In the genomic region with DNA sequence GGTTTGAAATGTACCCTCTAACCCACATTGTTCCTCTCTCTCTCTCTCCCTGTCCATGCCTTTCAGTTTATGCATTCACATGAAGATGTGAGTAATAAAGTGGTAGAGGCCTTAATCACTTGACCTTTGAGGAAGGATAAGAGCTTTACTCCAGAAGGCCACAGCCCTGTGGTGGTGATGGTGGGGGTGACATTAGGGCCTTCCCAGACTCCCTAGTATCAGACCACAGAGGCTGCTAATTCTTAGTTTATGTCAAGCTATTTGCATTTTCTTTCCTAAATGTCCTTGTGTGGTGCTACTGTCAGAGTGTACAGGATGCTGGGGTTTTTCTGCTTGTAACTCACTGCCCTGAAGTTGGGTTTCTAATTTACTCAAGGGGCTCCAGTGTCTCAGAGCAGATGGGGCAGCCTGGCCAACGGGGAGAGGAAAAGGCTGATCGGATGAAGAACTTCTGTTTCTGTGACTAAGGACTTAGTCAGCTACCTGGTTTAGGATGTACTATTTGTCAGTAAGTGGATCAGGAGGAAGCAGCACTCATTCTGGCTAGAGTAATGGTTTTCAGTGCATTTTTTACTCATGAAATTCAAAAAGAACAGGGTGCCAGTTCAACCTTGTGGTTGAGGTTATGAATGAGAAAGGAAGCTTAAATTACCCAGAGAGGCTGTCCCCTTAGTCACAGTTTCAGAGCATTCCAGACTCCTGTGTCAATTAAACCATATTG, we compare ENCODE assay signal across 8 cellular contexts.
DNase-seq lines count a peak whose midpoint lies in the region; ATAC-seq lines count a peak whose summit lies in the region.

No MANE protein-coding gene starts in this region.

- DNase-seq in T-helper 17 cell, result no peak
- peak; percentile 92 for DNase-seq in fibroblast of peridontal ligament (ENCODE audit: extremely low read depth)
- DNase-seq in posterior vena cava (ENCODE audit: low spot score), result no peak
- DNase-seq in DMS79 treated with DMSO at 0.1 percent for 48 hours (lab: John Stamatoyannopoulos, UW), result no peak
- DNase-seq in mucosa of gallbladder (ENCODE audit: low spot score), result no peak
- no peak for DNase-seq in DMS114 treated with DMSO at 0.1 percent for 48 hours (lab: John Stamatoyannopoulos, UW; ENCODE audit: unreplicated experiment)

- intact Hi-C loops in posterior vena cava (cut with DNase I), result no loop called here

- H3K9me3 ChIP-seq in T-helper 17 cell (ENCODE audit: control insufficient read depth, low read length, poor library complexity, severe bottlenecking), result no peaks in the 10 kb centered on the region

- peak overlapping the region; percentile 65 for H3K27ac Mint-ChIP-seq in T-helper 17 cell

- H3K4me1 Mint-ChIP-seq in T-helper 17 cell, result peaks cover 13% of the 10 kb centered on the region

- ATAC-seq in GM18520 (IDR thresholded peaks at IDR 0.05; ENCODE audit: unreplicated experiment) (peak; percentile 63), HG02884 (IDR thresholded peaks at IDR 0.05; ENCODE audit: unreplicated experiment) (peak; percentile 79), T-helper 17 cell (no peak)

- no peaks in the 10 kb centered on the region for H3K27me3 Mint-ChIP-seq in T-helper 17 cell

- H3K4me3 Mint-ChIP-seq in T-helper 17 cell, result no peak overlapping the region

- peaks cover 3% of the 10 kb centered on the region for H3K36me3 Mint-ChIP-seq in T-helper 17 cell (ENCODE audit: low read depth)
